8 cellular contexts compared by ENCODE assay signal in genomic region chrX:16436348-16437188, GRCh38.
A peak's percentile ranks its signal among the peaks of the same experiment; 100 is the strongest.
DNase-seq lines count a peak whose midpoint lies in the region; ATAC-seq and TF ChIP-seq lines count a peak whose summit lies in the region.

No MANE protein-coding gene starts in this region.

- H3K9ac ChIP-seq in HCT116 (ENCODE audit: low read length) = no peak overlapping the region

- TF ChIP-seq CTCF in HCT116 (IDR thresholded peaks at IDR 0.05 in 2 of 3, conservative IDR thresholded peaks at IDR 0.05 in 1 of 3; ENCODE audit: borderline replicate concordance in 1 of 3, insufficient read depth in 1 of 3, low read depth in 2 of 3, low read length in 2 of 3) (peak; percentile 40 to 63 (median 56); a peak in 5 of 6 replicates), lower leg skin (IDR thresholded peaks at IDR 0.05) (no peak)

- POLR2A ChIA-PET in HCT116 (lab: Charles Lee) = no interaction called here

- peaks cover 8% of the 10 kb centered on the region for H3K4me1 Mint-ChIP-seq in activated CD4-positive, alpha-beta T cell treated with anti-CD3 and anti-CD28 coated beads, Interleukin-2, amount 10 ng/mL, durations not matched to agents 24 days and 14 days

- TF ChIP-seq RAD21 in HCT116 (IDR thresholded peaks at IDR 0.05; ENCODE audit: low read depth) = peak; percentile 51

- H3K36me3 Mint-ChIP-seq in activated CD4-positive, alpha-beta T cell treated with anti-CD3 and anti-CD28 coated beads, Interleukin-2, amount 10 ng/mL, durations not matched to agents 24 days and 14 days (ENCODE audit: low read depth) = no peaks in the 10 kb centered on the region

- 29% methylated on average over 12 of the region's 12 CpGs for WGBS in lower leg skin, 2 donors

- peak overlapping the region; percentile 44 for H3K4me2 ChIP-seq in HCT116 (ENCODE audit: low read length)

- RAD21 ChIA-PET in HCT116 (lab: Charles Lee; ENCODE audit: low non-redundant PET in 1 of 2, low total read pairs in 2 of 2, uncharacterized antibody in 2 of 2, unreplicated experiment in 2 of 2) = interaction anchor here in 1 of 2 experiments (0.7 kb wide), 1 partner anchor 9 kb away, joined by 3 read pairs; no protein-coding TSS in a partner anchor

- H3K36me3 ChIP-seq in HCT116 (ENCODE audit: control insufficient read depth in 1 of 2, insufficient read depth in 2 of 2, low read length in 2 of 2) = no peaks in the 10 kb centered on the region

- TF ChIP-seq POLR2A in HCT116 (IDR thresholded peaks at IDR 0.05; ENCODE audit: borderline replicate concordance, extremely low read depth, insufficient read depth, insufficient read length) (no peak), lower leg skin (IDR thresholded peaks at IDR 0.05) (no peak)

- no peaks in the 10 kb centered on the region for H3K9me3 Mint-ChIP-seq in activated CD4-positive, alpha-beta T cell treated with anti-CD3 and anti-CD28 coated beads, Interleukin-2, amount 10 ng/mL, durations not matched to agents 24 days and 14 days

- H3K27ac Mint-ChIP-seq in activated CD4-positive, alpha-beta T cell treated with anti-CD3 and anti-CD28 coated beads, Interleukin-2, amount 10 ng/mL, durations not matched to agents 24 days and 14 days = no peak overlapping the region

- no peak overlapping the region for H3K27ac ChIP-seq in HCT116 (ENCODE audit: low read depth, low read length)

- no peaks in the 10 kb centered on the region for H3K9me2 ChIP-seq in HCT116 (ENCODE audit: insufficient read depth)

- ATAC-seq in HCT116 = peak; percentile 99
- ATAC-seq in GM18909 (IDR thresholded peaks at IDR 0.05; ENCODE audit: poor library complexity, unreplicated experiment) = no peak

- peak; percentile 94 for DNase-seq in DMS 273 (lab: John Stamatoyannopoulos, UW; ENCODE audit: unreplicated experiment)
- peak; percentile 65 for DNase-seq in HCT116 (ENCODE audit: low read depth, low spot score)
- DNase-seq in NCI-H2227 treated with DMSO at 0.1 percent for 48 hours (lab: John Stamatoyannopoulos, UW) = peak; percentile 40
- DNase-seq in activated CD4-positive, alpha-beta T cell treated with anti-CD3 and anti-CD28 coated beads, Interleukin-2, amount 10 ng/mL, durations not matched to agents 24 days and 14 days = peak; percentile 87
- peak; percentile 53 for DNase-seq in dedifferentiated amniotic fluid mesenchymal stem cell (ENCODE audit: extremely low spot score)
- peak; percentile 63 to 91 for DNase-seq in lower leg skin (ENCODE audit: low spot score in 2 of 2)
- peak; percentile 19 for DNase-seq in stimulated activated CD8-positive, alpha-beta memory T cell treated with anti-CD3 and anti-CD28 coated beads, Interleukin-12 subunit alpha, Interleukin-12 subunit beta, amount 100 ng/mL, for 24 hours (ENCODE audit: extremely low read depth)

- no TSS peak for BruUV-seq in HCT116 (replicated peaks; lab: Mats Ljungman, UMichigan)

- H3K79me2 ChIP-seq in HCT116 (ENCODE audit: insufficient read depth, low read length) = no peaks in the 10 kb centered on the region

- H3K4me3 ChIP-seq in HCT116 (replicated peaks in 1 of 2; ENCODE audit: low read depth in 1 of 2, low read length in 2 of 2) = no peak overlapping the region
- no peak overlapping the region for H3K4me3 ChIP-seq in lower leg skin (ENCODE audit: low read depth, poor library complexity, severe bottlenecking)

- no peaks in the 10 kb centered on the region for H3K27me3 ChIP-seq in HCT116 (ENCODE audit: insufficient read depth, low read length)

- H4K20me1 ChIP-seq in HCT116 (ENCODE audit: insufficient read depth) = no peaks in the 10 kb centered on the region

- H3K27me3 Mint-ChIP-seq in activated CD4-positive, alpha-beta T cell treated with anti-CD3 and anti-CD28 coated beads, Interleukin-2, amount 10 ng/mL, durations not matched to agents 24 days and 14 days = no peaks in the 10 kb centered on the region

- intact Hi-C loops in HCT116 (cut with micrococcal nuclease) (loop anchor here (5.0 to 10.0 kb wide), 3 partner anchors 236 to 582 kb away; partner anchors contain the start of gene AP1S2), lower leg skin (cut with DNase I; ENCODE audit: low total_unique reads) (loop anchor here (10.0 kb wide), 1 partner anchor 258 kb away; no protein-coding TSS in a partner anchor)
- intact Hi-C loops in activated CD4-positive, alpha-beta T cell treated with anti-CD3 and anti-CD28 coated beads, Interleukin-2, amount 10 ng/mL, durations not matched to agents 24 days and 14 days (cut with micrococcal nuclease) = loop anchor here (10.0 kb wide), 1 partner anchor 258 kb away; no protein-coding TSS in a partner anchor

- H2AFZ ChIP-seq in HCT116 (ENCODE audit: low read depth, low read length, poor library complexity, severe bottlenecking) = peak overlapping the region; percentile 90

- no peak overlapping the region for H3K4me3 Mint-ChIP-seq in activated CD4-positive, alpha-beta T cell treated with anti-CD3 and anti-CD28 coated beads, Interleukin-2, amount 10 ng/mL, durations not matched to agents 24 days and 14 days

- peaks cover 0 to 4% of the 10 kb centered on the region in 2 experiments; a peak in 2 of 4 replicates for H3K4me1 ChIP-seq in HCT116 (ENCODE audit: control insufficient read depth in 1 of 2, insufficient read depth in 2 of 2, low read length in 2 of 2)

- CTCF ChIA-PET in HCT116 (lab: Charles Lee) = interaction anchor here (1.0 to 1.6 kb wide), 5 partner anchors 8 to 506 kb away, joined by 3 to 7 read pairs (median 4); no protein-coding TSS in a partner anchor

- no peaks in the 10 kb centered on the region for H3K9me3 ChIP-seq in HCT116 (ENCODE audit: control insufficient read depth in 1 of 2, insufficient read depth in 1 of 2, low read depth in 1 of 2, low read length in 2 of 2)

TF ChIP-seq in HCT116, 20 proteins besides CTCF, POLR2A, EP300 and RAD21:
- TF ChIP-seq SIN3A (IDR thresholded peaks at IDR 0.05; ENCODE audit: low read depth) = no peak
- TF ChIP-seq TCF7L2 (IDR thresholded peaks at IDR 0.05; ENCODE audit: borderline replicate concordance, extremely low read depth, insufficient read depth, insufficient read length) = no peak
- peak; percentile 52 for TF ChIP-seq YY1 (IDR thresholded peaks at IDR 0.05; ENCODE audit: extremely low read depth, insufficient replicate concordance, low read depth, low read length)
- TF ChIP-seq SRF (IDR thresholded peaks at IDR 0.05; ENCODE audit: low read depth) = no peak
TF ChIP-seq in HCT116: peak in this region for 1.

Comparison
In these comparisons a context has a peak if more than half of its experiments do, and no peak if none do; other contexts are left out.
1. DNase-seq: peak in every context shown above with its lines; median percentile 94 in DMS 273; 87 in activated CD4-positive, alpha-beta T cell treated with anti-CD3 and anti-CD28 coated beads, Interleukin-2, amount 10 ng/mL, durations not matched to agents 24 days and 14 days; 77 in lower leg skin; 65 in HCT116; 53 in dedifferentiated amniotic fluid mesenchymal stem cell; 40 in NCI-H2227 treated with DMSO at 0.1 percent for 48 hours; 19 in stimulated activated CD8-positive, alpha-beta memory T cell treated with anti-CD3 and anti-CD28 coated beads, Interleukin-12 subunit alpha, Interleukin-12 subunit beta, amount 100 ng/mL, for 24 hours.
2. CTCF ChIP-seq: peak in HCT116 (3 of 3); none in lower leg skin (0 of 3).